8 cellular contexts compared by ENCODE assay signal in genomic region chr14:23306412-23307145, GRCh38. TPM values are rescaled to one million over a fixed set of nuclear protein-coding genes. Genes with fewer than 3 reads are reported as not detected.
A peak's percentile ranks its signal among the peaks of the same experiment; 100 is the strongest.
DNase-seq lines count a peak whose midpoint lies in the region; ATAC-seq and TF ChIP-seq lines count a peak whose summit lies in the region.

Gene BCL2L2 (plus strand): TSS chr14:23306833. CDS start chr14:23307768, 935 bp downstream.

- CTCF ChIA-PET in HEK293 (lab: Yijun Ruan, JAX) = interaction anchor here (0.6 to 1.3 kb wide), 7 partner anchors 14 to 751 kb away, joined by 3 to 12 read pairs (median 3); partner anchors contain the start of gene DHRS4

- peak; percentile 69 for ATAC-seq in Right ventricle myocardium inferior
- peak; percentile 63 for ATAC-seq in omental fat pad (ENCODE audit: low FRiP score)
- no peak for ATAC-seq in HG03159 (IDR thresholded peaks at IDR 0.05; ENCODE audit: unreplicated experiment)

- POLR2A ChIA-PET in HEK293 (lab: Yijun Ruan, JAX) = interaction anchor here (0.5 to 8.1 kb wide), 14 partner anchors 9 to 532 kb away, joined by 3 to 170 read pairs (median 4); partner anchors contain the start of genes ACIN1, C14orf119, HOMEZ and PABPN1

- H3K9ac ChIP-seq in adipocyte (ENCODE audit: low read length) = peak within 1 kb of the TSS; percentile 99

- H3K27me3 ChIP-seq in adipocyte (replicated peaks; ENCODE audit: control insufficient read depth, insufficient read depth, low read length) = no peaks in the 10 kb centered on the region

- DNase-seq in DMS153 treated with DMSO at 0.1 percent for 48 hours (lab: John Stamatoyannopoulos, UW; ENCODE audit: unreplicated experiment) (peak; percentile 90), NCI-H345 treated with DMSO at 0.1 percent for 48 hours (lab: John Stamatoyannopoulos, UW; ENCODE audit: unreplicated experiment) (peak; percentile 62), adipocyte (ENCODE audit: low read depth) (peak; percentile 96), Right ventricle myocardium inferior (ENCODE audit: missing footprints) (peak; percentile 95), omental fat pad (ENCODE audit: low spot score) (peak; percentile 76), T-helper 9 cell (no peak)

- H3K4me1 ChIP-seq in HEK293 (ENCODE audit: control insufficient read depth, insufficient read depth, low read length) (peaks cover 6% of the 10 kb centered on the region; the same call in 1 of the 2 replicates), adipocyte (ENCODE audit: control insufficient read depth, insufficient read depth, low read length) (peaks cover 47% of the 10 kb centered on the region)

- peak within 1 kb of the TSS; percentile 56 for H3K4me3 ChIP-seq in HEK293 (ENCODE audit: low read depth, low read length)
- H3K4me3 ChIP-seq in adipocyte (ENCODE audit: low read length) = peak within 1 kb of the TSS; percentile 99

- H3K9me3 ChIP-seq in HEK293 (ENCODE audit: control insufficient read depth, insufficient read depth, low read depth, low read length) (no peaks in the 10 kb centered on the region), adipocyte (ENCODE audit: control insufficient read depth, low read length) (no peaks in the 10 kb centered on the region)

- peaks cover 8 to 37% of the 10 kb centered on the region in 2 experiments for H3K36me3 ChIP-seq in HEK293 (ENCODE audit: control insufficient read depth in 2 of 2, insufficient read depth in 1 of 2, low read length in 2 of 2)
- H3K36me3 ChIP-seq in adipocyte (ENCODE audit: control insufficient read depth, insufficient read depth, low read length, severe bottlenecking) = peaks cover 35% of the 10 kb centered on the region

- peak within 1 kb of the TSS; percentile 85 for H3K27ac ChIP-seq in HEK293 (ENCODE audit: extremely low read depth, low read depth, low read length)

- TF ChIP-seq CTCF in HEK293 (tag by site-specific recombination; IDR thresholded peaks at IDR 0.05) = no peak
- TF ChIP-seq CTCF in omental fat pad (IDR thresholded peaks at IDR 0.05) = no peak

- intact Hi-C loops in Right ventricle myocardium inferior (cut with DNase I) = no loop called here

TF ChIP-seq in HEK293, 187 proteins besides CTCF, POLR2A, EP300 and RAD21 (continues in another document):
- TF ChIP-seq ZNF692 (tag by site-specific recombination; IDR thresholded peaks at IDR 0.05) (peak; percentile 99), ZNF10 (tag by site-specific recombination; IDR thresholded peaks at IDR 0.05) (peak; percentile 62; the same call in 1 of the 2 replicates), FEZF1 (tag by site-specific recombination; IDR thresholded peaks at IDR 0.05) (peak; percentile 42; the same call in 1 of the 2 replicates), ZNF624 (tag by site-specific recombination; IDR thresholded peaks at IDR 0.05) (no peak), ZNF629 (tag by site-specific recombination; IDR thresholded peaks at IDR 0.05) (peak; percentile 85)
- TF ChIP-seq, protein P1, sequence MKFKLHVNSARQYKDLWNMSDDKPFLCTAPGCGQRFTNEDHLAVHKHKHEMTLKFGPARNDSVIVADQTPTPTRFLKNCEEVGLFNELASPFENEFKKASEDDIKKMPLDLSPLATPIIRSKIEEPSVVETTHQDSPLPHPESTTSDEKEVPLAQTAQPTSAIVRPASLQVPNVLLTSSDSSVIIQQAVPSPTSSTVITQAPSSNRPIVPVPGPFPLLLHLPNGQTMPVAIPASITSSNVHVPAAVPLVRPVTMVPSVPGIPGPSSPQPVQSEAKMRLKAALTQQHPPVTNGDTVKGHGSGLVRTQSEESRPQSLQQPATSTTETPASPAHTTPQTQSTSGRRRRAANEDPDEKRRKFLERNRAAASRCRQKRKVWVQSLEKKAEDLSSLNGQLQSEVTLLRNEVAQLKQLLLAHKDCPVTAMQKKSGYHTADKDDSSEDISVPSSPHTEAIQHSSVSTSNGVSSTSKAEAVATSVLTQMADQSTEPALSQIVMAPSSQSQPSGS (tag by site-specific recombination; IDR thresholded peaks at IDR 0.05; ENCODE audit: low read depth) = no peak
- TF ChIP-seq, protein P2, sequence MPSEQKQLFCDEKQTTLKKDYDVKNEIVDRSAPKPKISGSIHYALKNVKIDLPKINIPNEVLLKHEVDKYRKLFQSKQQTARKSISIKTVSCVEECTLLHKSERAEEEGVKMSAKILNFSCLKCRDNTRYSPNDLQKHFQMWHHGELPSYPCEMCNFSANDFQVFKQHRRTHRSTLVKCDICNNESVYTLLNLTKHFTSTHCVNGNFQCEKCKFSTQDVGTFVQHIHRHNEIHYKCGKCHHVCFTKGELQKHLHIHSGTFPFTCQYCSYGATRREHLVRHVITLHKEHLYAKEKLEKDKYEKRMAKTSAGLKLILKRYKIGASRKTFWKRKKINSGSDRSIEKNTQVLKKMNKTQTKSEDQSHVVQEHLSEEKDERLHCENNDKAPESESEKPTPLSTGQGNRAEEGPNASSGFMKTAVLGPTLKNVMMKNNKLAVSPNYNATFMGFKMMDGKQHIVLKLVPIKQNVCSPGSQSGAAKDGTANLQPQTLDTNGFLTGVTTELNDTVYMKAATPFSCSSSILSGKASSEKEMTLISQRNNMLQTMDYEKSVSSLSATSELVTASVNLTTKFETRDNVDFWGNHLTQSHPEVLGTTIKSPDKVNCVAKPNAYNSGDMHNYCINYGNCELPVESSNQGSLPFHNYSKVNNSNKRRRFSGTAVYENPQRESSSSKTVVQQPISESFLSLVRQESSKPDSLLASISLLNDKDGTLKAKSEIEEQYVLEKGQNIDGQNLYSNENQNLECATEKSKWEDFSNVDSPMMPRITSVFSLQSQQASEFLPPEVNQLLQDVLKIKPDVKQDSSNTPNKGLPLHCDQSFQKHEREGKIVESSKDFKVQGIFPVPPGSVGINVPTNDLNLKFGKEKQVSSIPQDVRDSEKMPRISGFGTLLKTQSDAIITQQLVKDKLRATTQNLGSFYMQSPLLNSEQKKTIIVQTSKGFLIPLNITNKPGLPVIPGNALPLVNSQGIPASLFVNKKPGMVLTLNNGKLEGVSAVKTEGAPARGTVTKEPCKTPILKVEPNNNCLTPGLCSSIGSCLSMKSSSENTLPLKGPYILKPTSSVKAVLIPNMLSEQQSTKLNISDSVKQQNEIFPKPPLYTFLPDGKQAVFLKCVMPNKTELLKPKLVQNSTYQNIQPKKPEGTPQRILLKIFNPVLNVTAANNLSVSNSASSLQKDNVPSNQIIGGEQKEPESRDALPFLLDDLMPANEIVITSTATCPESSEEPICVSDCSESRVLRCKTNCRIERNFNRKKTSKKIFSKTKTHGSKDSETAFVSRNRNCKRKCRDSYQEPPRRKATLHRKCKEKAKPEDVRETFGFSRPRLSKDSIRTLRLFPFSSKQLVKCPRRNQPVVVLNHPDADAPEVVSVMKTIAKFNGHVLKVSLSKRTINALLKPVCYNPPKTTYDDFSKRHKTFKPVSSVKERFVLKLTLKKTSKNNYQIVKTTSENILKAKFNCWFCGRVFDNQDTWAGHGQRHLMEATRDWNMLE (tag by site-specific recombination; conservative IDR thresholded peaks at IDR 0.05; ENCODE audit: low read depth) = peak; percentile 32; the same call in 1 of the 2 replicates
- TF ChIP-seq, protein P3, sequence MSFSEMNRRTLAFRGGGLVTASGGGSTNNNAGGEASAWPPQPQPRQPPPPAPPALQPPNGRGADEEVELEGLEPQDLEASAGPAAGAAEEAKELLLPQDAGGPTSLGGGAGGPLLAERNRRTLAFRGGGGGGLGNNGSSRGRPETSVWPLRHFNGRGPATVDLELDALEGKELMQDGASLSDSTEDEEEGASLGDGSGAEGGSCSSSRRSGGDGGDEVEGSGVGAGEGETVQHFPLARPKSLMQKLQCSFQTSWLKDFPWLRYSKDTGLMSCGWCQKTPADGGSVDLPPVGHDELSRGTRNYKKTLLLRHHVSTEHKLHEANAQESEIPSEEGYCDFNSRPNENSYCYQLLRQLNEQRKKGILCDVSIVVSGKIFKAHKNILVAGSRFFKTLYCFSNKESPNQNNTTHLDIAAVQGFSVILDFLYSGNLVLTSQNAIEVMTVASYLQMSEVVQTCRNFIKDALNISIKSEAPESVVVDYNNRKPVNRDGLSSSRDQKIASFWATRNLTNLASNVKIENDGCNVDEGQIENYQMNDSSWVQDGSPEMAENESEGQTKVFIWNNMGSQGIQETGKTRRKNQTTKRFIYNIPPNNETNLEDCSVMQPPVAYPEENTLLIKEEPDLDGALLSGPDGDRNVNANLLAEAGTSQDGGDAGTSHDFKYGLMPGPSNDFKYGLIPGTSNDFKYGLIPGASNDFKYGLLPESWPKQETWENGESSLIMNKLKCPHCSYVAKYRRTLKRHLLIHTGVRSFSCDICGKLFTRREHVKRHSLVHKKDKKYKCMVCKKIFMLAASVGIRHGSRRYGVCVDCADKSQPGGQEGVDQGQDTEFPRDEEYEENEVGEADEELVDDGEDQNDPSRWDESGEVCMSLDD (tag by site-specific recombination; IDR thresholded peaks at IDR 0.05) = peak; percentile 76

RNA-seq across cellular contexts. Expression of gene BCL2L2, which starts in this region (rescaled TPM):
- 35.4 TPM for total RNA-seq in Right ventricle myocardium inferior
- 10 to 100 TPM; 37.2 to 62.7 (median 51.8) TPM for total RNA-seq in omental fat pad
